15 cellular contexts compared by ENCODE assay signal in genomic region chrX:154987940-154988339, GRCh38. TPM values are rescaled to one million over a fixed set of nuclear protein-coding genes. Genes with fewer than 3 reads are reported as not detected.
DNase-seq lines count a peak whose midpoint lies in the region; ATAC-seq, FAIRE-seq and TF ChIP-seq lines count a peak whose summit lies in the region.
"Had no signal": no experiment of that assay in that cellular context is flagged by ENCODE, and none has a peak within 500 bp of the region (broad histone marks: within the 10 kb centered on the region; RNA-seq: fewer than 3 reads in every experiment).

No MANE protein-coding gene starts in this region.

- no peak for TF ChIP-seq RAD21 in K562 (CRISPR knock-in tag; conservative IDR thresholded peaks at IDR 0.05 in 1 of 2, IDR thresholded peaks at IDR 0.05 in 1 of 2)
- TF ChIP-seq RAD21 in HepG2 (CRISPR knock-in tag; IDR thresholded peaks at IDR 0.05) = no peak

- H3K36me3 ChIP-seq in K562 (ENCODE audit: control insufficient read depth, insufficient read depth, low read length) (no peaks in the 10 kb centered on the region), HepG2 (replicated peaks in 1 of 2; ENCODE audit: control insufficient read depth in 1 of 2, insufficient read depth in 2 of 2, low read length in 2 of 2) (no peaks in the 10 kb centered on the region)
- H3K36me3 ChIP-seq: BLaER1 treated with 17β-estradiol and CSF1 and Interleukin-3, amounts not matched to agents 10 nM and 100 nM had no signal

- H3K4me2 ChIP-seq in K562 (ENCODE audit: insufficient read depth, low read length) (no peak overlapping the region), HepG2 (ENCODE audit: low read depth, low read length) (peak overlapping the region; percentile 49)
- H3K4me2 ChIP-seq: BLaER1 treated with 17β-estradiol and CSF1 and Interleukin-3, amounts not matched to agents 10 nM and 100 nM had no signal

- H4K20me1 ChIP-seq in K562 (replicated peaks; ENCODE audit: control insufficient read depth, insufficient read depth, low read length) = no peaks in the 10 kb centered on the region; the same call in 1 of the 2 replicates
- H4K20me1 ChIP-seq in HepG2 (ENCODE audit: insufficient read depth, low read length) = no peaks in the 10 kb centered on the region
- H4K20me1 ChIP-seq: BLaER1 treated with 17β-estradiol and CSF1 and Interleukin-3, amounts not matched to agents 10 nM and 100 nM had no signal

- H3K27me3 ChIP-seq in K562 (ENCODE audit: control insufficient read depth in 2 of 2, insufficient read depth in 2 of 2, low read length in 2 of 2) = no peaks in the 10 kb centered on the region
- no peaks in the 10 kb centered on the region for H3K27me3 ChIP-seq in HepG2 (ENCODE audit: control insufficient read depth in 1 of 2, insufficient read depth in 2 of 2, low read length in 2 of 2)

- intact Hi-C loops in K562 (cut with micrococcal nuclease) (loop anchor here (1.0 to 10.0 kb wide), 3 partner anchors 39 to 187 kb away; partner anchors contain the start of gene FUNDC2), HepG2 (cut with micrococcal nuclease; ENCODE audit: unreplicated experiment) (loop anchor here (1.0 to 2.0 kb wide), 2 partner anchors 38 to 69 kb away; partner anchors contain the start of gene FUNDC2)

- ATAC-seq in K562 (no peak), HepG2 (peak; percentile 92)

- FAIRE-seq in K562 (lab: Jason Lieb, UNC) (no peak), HepG2 (lab: Jason Lieb, UNC) (peak; percentile 98)

- POLR2A ChIA-PET in K562 (lab: Yijun Ruan, JAX) = interaction anchor here (1.0 kb wide), 1 partner anchor 72 kb away, joined by 3 read pairs; no protein-coding TSS in a partner anchor
- POLR2A ChIA-PET in HepG2 (lab: Yijun Ruan, JAX) = interaction anchor here (1.0 to 2.2 kb wide), 2 partner anchors 39 to 225 kb away, joined by 3 to 15 read pairs; partner anchors contain the start of genes DKC1 and FUNDC2

- BruUV-seq in K562 (replicated peaks; lab: Mats Ljungman, UMichigan) (no TSS peak), HepG2 (replicated peaks; lab: Mats Ljungman, UMichigan) (no TSS peak)

- CTCF ChIA-PET in K562 (lab: Yijun Ruan, JAX; ENCODE audit: low intra/inter-chr PET ratio) (interaction anchor here (0.6 to 2.3 kb wide), 2 partner anchors 69 to 192 kb away, joined by 3 to 21 read pairs; no protein-coding TSS in a partner anchor), HepG2 (lab: Yijun Ruan, JAX; ENCODE audit: low intra/inter-chr PET ratio, low total read pairs) (interaction anchor here (2.1 kb wide), 1 partner anchor 70 kb away, joined by 4 read pairs; no protein-coding TSS in a partner anchor)

- no peak for TF ChIP-seq CTCF in K562 (IDR thresholded peaks at IDR 0.05 in 2 of 3, conservative IDR thresholded peaks at IDR 0.05 in 1 of 3; ENCODE audit: insufficient read depth in 2 of 3, low read depth in 1 of 3, low read length in 3 of 3)
- no peak for TF ChIP-seq CTCF in HepG2 (CRISPR knock-in tag; IDR thresholded peaks at IDR 0.05)

- in situ Hi-C loops in K562 (cut with MboI) (no loop called here), HepG2 (cut with HindIII; ENCODE audit: extremely low pct_ligation_motif_present, low pct_unique_long_range_greater_than_20kb) (loop anchor here (10.0 kb wide), 2 partner anchors 67 to 97 kb away; no protein-coding TSS in a partner anchor)

- H3K27ac ChIP-seq in K562 (ENCODE audit: extremely low read depth, low read depth, low read length) (no peak overlapping the region), HepG2 (ENCODE audit: extremely low read length, insufficient read depth, low read length) (peak overlapping the region; percentile 48)
- H3K27ac ChIP-seq: BLaER1 treated with 17β-estradiol and CSF1 and Interleukin-3, amounts not matched to agents 10 nM and 100 nM had no signal

- H3K4me3 ChIP-seq in K562 (no peak overlapping the region), HepG2 (replicated peaks in 1 of 3; ENCODE audit: insufficient read depth in 1 of 3, low read depth in 2 of 3, low read length in 3 of 3) (peak overlapping the region in 2 of 3 experiments; percentile 7 to 10; a peak in 1 of 6 replicates)
- H3K4me3 ChIP-seq: BLaER1 treated with 17β-estradiol and CSF1 and Interleukin-3, amounts not matched to agents 10 nM and 100 nM had no signal

- no peaks in the 10 kb centered on the region for H3K79me2 ChIP-seq in K562 (ENCODE audit: control insufficient read depth, insufficient read depth, low read length)
- no peaks in the 10 kb centered on the region for H3K79me2 ChIP-seq in HepG2 (ENCODE audit: insufficient read depth, low read length)

- no peaks in the 10 kb centered on the region for H3K9me1 ChIP-seq in K562 (ENCODE audit: control insufficient read depth, insufficient read depth, low read length)

- H3K9me3 ChIP-seq in K562 (replicated peaks; ENCODE audit: control insufficient read depth, insufficient read depth, low read depth, low read length) (no peaks in the 10 kb centered on the region), HepG2 (ENCODE audit: low read length) (no peaks in the 10 kb centered on the region)

- H2AFZ ChIP-seq in K562 (ENCODE audit: low read depth, low read length) (peak overlapping the region; percentile 9; the same call in 1 of the 2 replicates), HepG2 (ENCODE audit: low read length) (no peak overlapping the region)

- TF ChIP-seq POLR2A in K562 (conservative IDR thresholded peaks at IDR 0.05) = no peak
- TF ChIP-seq POLR2A in HepG2 (IDR thresholded peaks at IDR 0.05; ENCODE audit: insufficient read depth in 1 of 2, low read depth in 2 of 2, low read length in 2 of 2) = no peak

- H3K4me1 ChIP-seq in K562 (replicated peaks in 1 of 2; ENCODE audit: control insufficient read depth in 2 of 2, insufficient read depth in 2 of 2, low read length in 2 of 2) = 0 out of 5 replicates have a peak, but pooled peaks cover 0 to 3% of the 10 kb centered on the region in 2 experiments
- H3K4me1 ChIP-seq in HepG2 (ENCODE audit: insufficient read depth, low read length) = peaks cover 23% of the 10 kb centered on the region
- H3K4me1 ChIP-seq: BLaER1 treated with 17β-estradiol and CSF1 and Interleukin-3, amounts not matched to agents 10 nM and 100 nM had no signal

- no peak for TF ChIP-seq EP300 in K562 (IDR thresholded peaks at IDR 0.05; ENCODE audit: low read length)
- TF ChIP-seq EP300 in HepG2 (IDR thresholded peaks at IDR 0.05; ENCODE audit: low read depth in 2 of 2, low read length in 2 of 2) = peak; percentile 39 to 85; a peak in 2 of 4 replicates
- TF ChIP-seq EP300 in HepG2 (CRISPR knock-in tag; IDR thresholded peaks at IDR 0.05; ENCODE audit: borderline replicate concordance) = peak; percentile 39; the same call in 1 of the 2 replicates

- DNase-seq in NCI-H146 (lab: John Stamatoyannopoulos, UW) (peak; percentile 20), K562 (ENCODE audit: extremely low read depth in 1 of 4, low spot score in 3 of 4) (no peak), HepG2 (ENCODE audit: low spot score) (peak; percentile 84), NCI-H1694 (lab: John Stamatoyannopoulos, UW) (no peak), GM03348 (ENCODE audit: low spot score) (no peak), NCI-H2029 (lab: John Stamatoyannopoulos, UW) (no peak), NCI-H446 treated with DMSO at 0.1 percent for 48 hours (lab: John Stamatoyannopoulos, UW) (no peak)
- DNase-seq: Calu3; DMS153; IMR-90; NCI-H1417; NCI-H226; NCI-H774; NK-92 treated with Interleukin-12 subunit alpha and Interleukin-12 subunit beta, amount 100 ng/mL, for 24 hours had no signal

- H3K9ac ChIP-seq in K562 (ENCODE audit: insufficient read depth in 1 of 2, low read depth in 2 of 2, low read length in 2 of 2) (no peak overlapping the region), HepG2 (ENCODE audit: insufficient read depth, low read depth, low read length) (no peak overlapping the region)
- H3K9ac ChIP-seq: BLaER1 treated with 17β-estradiol and CSF1 and Interleukin-3, amounts not matched to agents 10 nM and 100 nM had no signal

- WGBS in K562 (ENCODE audit: insufficient coverage, low coverage, missing lambda C conversion rate) = 49% methylated on average over 3 of the region's 3 CpGs
- WGBS in HepG2 (ENCODE audit: low lambda C conversion rate) = 0% methylated on average over 3 of the region's 3 CpGs

RNA-seq across cellular contexts. Expression of gene F8, which starts 34.6 kb away (rescaled TPM):
- 1.9 and 2.1 TPM in 2 replicates for total RNA-seq in K562 (2011; cell fraction: chromatin; rRNA removed; ENCODE audit: low replicate concordance)
- 0.33 and 0.66 TPM in 2 replicates for total RNA-seq in K562 (2011; cell fraction: nucleolus; rRNA removed)
- total RNA-seq in K562 (2011; cell fraction: nucleoplasm; rRNA removed) = 0.95 and 2.0 TPM in 2 replicates
- total RNA-seq in K562 (2014; rRNA removed) (0.59 and 1.3 TPM in 2 replicates), K562 (2014; rRNA removed; fragmentation: Illumina TruSeq; extraction: Trizol) (0.91 and 0.93 TPM in 2 replicates), K562 (2015; rRNA removed; fragmentation: Illumina TruSeq; extraction: Trizol) (1.7 and 2.2 TPM in 2 replicates), K562 (2021) (1.2 and 1.8 TPM in 2 replicates), HepG2 (2016; rRNA removed; fragmentation: Illumina TruSeq; extraction: Trizol) (0.21 and 0.29 TPM in 2 replicates)
- polyA plus RNA-seq in K562 (2011; rRNA removed) (3.8 and 6.4 TPM in 2 replicates), K562 (2014; fragmentation: Illumina TruSeq; extraction: Trizol) (0.78 and 0.95 TPM in 2 replicates), K562 (2014; fragmentation: Nextera tagmentation; extraction: Ambion mirVana) (under 1 TPM; 0.80 to 0.91 TPM), K562 (2014; rRNA removed) (0.12 and 0.41 TPM in 2 replicates), HepG2 (2011; rRNA removed) (0.37 and 0.61 TPM in 2 replicates)
- 1.4 and 2.9 TPM in 2 replicates for polyA plus RNA-seq in K562 (2011; cell fraction: cytosol; rRNA removed)
- polyA plus RNA-seq in K562 (2011; cell fraction: nucleus; rRNA removed) = 2.5 and 4.6 TPM in 2 replicates
- 2.8 and 5.7 TPM in 2 replicates for polyA plus RNA-seq in K562 (2012)
- polyA minus RNA-seq in K562 (2011; rRNA and poly(A)+ RNA removed) = 4.3 and 17.2 TPM in 2 replicates
- polyA minus RNA-seq in K562 (2011; cell fraction: cytosol; rRNA and poly(A)+ RNA removed) = 1.7 and 4.0 TPM in 2 replicates
- 0.94 and 6.9 TPM in 2 replicates for polyA minus RNA-seq in K562 (2011; cell fraction: nucleus; rRNA and poly(A)+ RNA removed)
- 0.10 TPM in 1 of 2 replicates, not detected in the other for total RNA-seq in HepG2 (2016; cell fraction: cytosol; rRNA removed; fragmentation: Illumina TruSeq; extraction: Trizol; ENCODE audit: low read depth)
- total RNA-seq in HepG2 (2016; cell fraction: insoluble cytoplasmic fraction; rRNA removed; fragmentation: Illumina TruSeq; extraction: Trizol) = 0.13 and 0.76 TPM in 2 replicates
- total RNA-seq in HepG2 (2016; cell fraction: membrane; rRNA removed; fragmentation: Illumina TruSeq; extraction: Trizol) = 0.34 and 0.40 TPM in 2 replicates
- total RNA-seq in HepG2 (2016; cell fraction: nucleus; rRNA removed; fragmentation: Illumina TruSeq; extraction: Trizol) = 0.43 and 0.47 TPM in 2 replicates
- 0.27 and 0.32 TPM in 2 replicates for polyA plus RNA-seq in HepG2 (2011; cell fraction: cytosol; rRNA removed)
- 0.19 and 0.23 TPM in 2 replicates for polyA plus RNA-seq in HepG2 (2011; cell fraction: nucleus; rRNA removed)
- polyA plus RNA-seq in HepG2 (2012) = 0.15 and 0.30 TPM in 2 replicates
- 0.12 and 0.15 TPM in 2 replicates for polyA plus RNA-seq in HepG2 (2016; cell fraction: cytosol; fragmentation: Illumina TruSeq; extraction: Trizol; ENCODE audit: low read depth)
- polyA plus RNA-seq in HepG2 (2016; cell fraction: insoluble cytoplasmic fraction; fragmentation: Illumina TruSeq; extraction: Trizol; ENCODE audit: low read depth) = 0.32 and 0.61 TPM in 2 replicates
- polyA plus RNA-seq in HepG2 (2016; cell fraction: membrane; fragmentation: Illumina TruSeq; extraction: Trizol; ENCODE audit: low read depth) = 0.24 and 0.27 TPM in 2 replicates
- 0.17 and 0.18 TPM in 2 replicates for polyA plus RNA-seq in HepG2 (2016; cell fraction: nucleus; fragmentation: Illumina TruSeq; extraction: Trizol; ENCODE audit: insufficient read depth, low read depth)
- 0.72 and 2.8 TPM in 2 replicates for polyA minus RNA-seq in HepG2 (2011; rRNA and poly(A)+ RNA removed; ENCODE audit: low replicate concordance)
- polyA minus RNA-seq in HepG2 (2011; cell fraction: cytosol; rRNA and poly(A)+ RNA removed) = 0.49 TPM in 1 of 2 replicates, not detected in the other
- 0.52 and 0.75 TPM in 2 replicates for polyA minus RNA-seq in HepG2 (2011; cell fraction: nucleus; rRNA and poly(A)+ RNA removed)

RNA-seq across cellular contexts. Expression of gene FUNDC2, which starts 38.7 kb away (rescaled TPM):
- 19.4 and 29.9 TPM in 2 replicates for total RNA-seq in K562 (2011; cell fraction: chromatin; rRNA removed; ENCODE audit: low replicate concordance)
- total RNA-seq in K562 (2011; cell fraction: nucleolus; rRNA removed) = 10.5 and 15.9 TPM in 2 replicates
- total RNA-seq in K562 (2011; cell fraction: nucleoplasm; rRNA removed) = 31.0 and 39.1 TPM in 2 replicates
- total RNA-seq in K562 (2014; rRNA removed) = 50.3 and 50.6 TPM in 2 replicates
- total RNA-seq in K562 (2014; rRNA removed; fragmentation: Illumina TruSeq; extraction: Trizol) = 123 and 140 TPM in 2 replicates
- 90.4 and 98.8 TPM in 2 replicates for total RNA-seq in K562 (2015; rRNA removed; fragmentation: Illumina TruSeq; extraction: Trizol)
- 90.2 and 91.2 TPM in 2 replicates for total RNA-seq in K562 (2021)
- polyA plus RNA-seq in K562 (2011; rRNA removed) = 235 and 257 TPM in 2 replicates
- 140 and 220 TPM in 2 replicates for polyA plus RNA-seq in K562 (2011; cell fraction: cytosol; rRNA removed)
- 60.3 and 105 TPM in 2 replicates for polyA plus RNA-seq in K562 (2011; cell fraction: nucleus; rRNA removed)
- 96.4 and 113 TPM in 2 replicates for polyA plus RNA-seq in K562 (2012)
- polyA plus RNA-seq in K562 (2014; fragmentation: Illumina TruSeq; extraction: Trizol) = 143 and 170 TPM in 2 replicates
- polyA plus RNA-seq in K562 (2014; fragmentation: Nextera tagmentation; extraction: Ambion mirVana) = 100 to 1,000 TPM; 146 to 185 TPM
- polyA plus RNA-seq in K562 (2014; rRNA removed) = 99.2 and 105 TPM in 2 replicates
- 76.3 and 89.3 TPM in 2 replicates for polyA minus RNA-seq in K562 (2011; rRNA and poly(A)+ RNA removed)
- polyA minus RNA-seq in K562 (2011; cell fraction: cytosol; rRNA and poly(A)+ RNA removed) = 22.1 and 31.3 TPM in 2 replicates
- polyA minus RNA-seq in K562 (2011; cell fraction: nucleus; rRNA and poly(A)+ RNA removed) = 14.8 and 25.5 TPM in 2 replicates
- total RNA-seq in HepG2 (2016; rRNA removed; fragmentation: Illumina TruSeq; extraction: Trizol) = 65.3 and 81.6 TPM in 2 replicates
- 48.9 and 60.1 TPM in 2 replicates for total RNA-seq in HepG2 (2016; cell fraction: cytosol; rRNA removed; fragmentation: Illumina TruSeq; extraction: Trizol; ENCODE audit: low read depth)
- 66.6 and 82.1 TPM in 2 replicates for total RNA-seq in HepG2 (2016; cell fraction: insoluble cytoplasmic fraction; rRNA removed; fragmentation: Illumina TruSeq; extraction: Trizol)
- total RNA-seq in HepG2 (2016; cell fraction: membrane; rRNA removed; fragmentation: Illumina TruSeq; extraction: Trizol) = 83.8 and 87.5 TPM in 2 replicates
- total RNA-seq in HepG2 (2016; cell fraction: nucleus; rRNA removed; fragmentation: Illumina TruSeq; extraction: Trizol) = 23.8 and 26.8 TPM in 2 replicates
- 92.9 and 109 TPM in 2 replicates for polyA plus RNA-seq in HepG2 (2011; rRNA removed)
- polyA plus RNA-seq in HepG2 (2011; cell fraction: cytosol; rRNA removed) = 68.4 and 100 TPM in 2 replicates
- polyA plus RNA-seq in HepG2 (2011; cell fraction: nucleus; rRNA removed) = 24.9 and 29.2 TPM in 2 replicates
- 88.7 and 108 TPM in 2 replicates for polyA plus RNA-seq in HepG2 (2012)
- polyA plus RNA-seq in HepG2 (2016; cell fraction: cytosol; fragmentation: Illumina TruSeq; extraction: Trizol; ENCODE audit: low read depth) = 64.9 and 80.1 TPM in 2 replicates
- polyA plus RNA-seq in HepG2 (2016; cell fraction: insoluble cytoplasmic fraction; fragmentation: Illumina TruSeq; extraction: Trizol; ENCODE audit: low read depth) = 77.6 and 82.3 TPM in 2 replicates
- polyA plus RNA-seq in HepG2 (2016; cell fraction: membrane; fragmentation: Illumina TruSeq; extraction: Trizol; ENCODE audit: low read depth) = 81.0 and 84.5 TPM in 2 replicates
- 43.9 and 46.2 TPM in 2 replicates for polyA plus RNA-seq in HepG2 (2016; cell fraction: nucleus; fragmentation: Illumina TruSeq; extraction: Trizol; ENCODE audit: insufficient read depth, low read depth)
- 35.6 and 56.8 TPM in 2 replicates for polyA minus RNA-seq in HepG2 (2011; rRNA and poly(A)+ RNA removed; ENCODE audit: low replicate concordance)
- 13.1 and 17.3 TPM in 2 replicates for polyA minus RNA-seq in HepG2 (2011; cell fraction: cytosol; rRNA and poly(A)+ RNA removed)
- 18.0 and 23.9 TPM in 2 replicates for polyA minus RNA-seq in HepG2 (2011; cell fraction: nucleus; rRNA and poly(A)+ RNA removed)

Comparison
In these comparisons a context has a peak if more than half of its experiments do, and no peak if none do; other contexts are left out.
1. DNase-seq: peak in NCI-H146 (single experiment) and HepG2 (single experiment); none in K562 (0 of 4), NCI-H1694 (single experiment), GM03348 (single experiment), NCI-H2029 (single experiment) and NCI-H446 treated with DMSO at 0.1 percent for 48 hours (single experiment).